ENCODE assay signal across 27 cellular contexts in the genomic region with DNA sequence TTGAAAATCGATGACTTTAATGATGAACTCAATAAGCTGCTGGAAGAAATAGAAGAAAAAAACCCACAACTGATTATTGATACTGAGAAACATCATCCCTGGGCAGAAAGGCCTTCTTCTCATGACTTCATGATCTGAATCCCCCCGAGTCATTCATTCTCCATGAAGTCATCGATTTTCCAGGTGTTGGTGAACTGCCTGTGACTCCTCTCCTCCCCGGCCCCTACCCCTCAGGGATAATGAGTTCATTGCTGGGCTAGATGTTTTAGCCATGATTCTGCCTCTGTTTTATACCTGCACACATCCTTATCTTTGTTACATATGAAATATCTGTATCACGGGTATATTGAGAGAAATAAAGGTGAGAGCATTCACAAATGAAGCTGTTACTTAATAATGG. TPM values are rescaled to one million over a fixed set of nuclear protein-coding genes. Genes with fewer than 3 reads are reported as not detected.
A peak's percentile ranks its signal among the peaks of the same experiment; 100 is the strongest.
DNase-seq lines count a peak whose midpoint lies in the region; FAIRE-seq and TF ChIP-seq lines count a peak whose summit lies in the region.
"Had no signal": no experiment of that assay in that cellular context is flagged by ENCODE, and none has a peak within 500 bp of the region (broad histone marks: within the 10 kb centered on the region; RNA-seq: fewer than 3 reads in every experiment).

No MANE protein-coding gene starts in this region.

- H2BK120ac ChIP-seq in mesendoderm (ENCODE audit: low read depth, low read length) = no peak overlapping the region

- no peak overlapping the region for H2AFZ ChIP-seq in mammary epithelial cell (ENCODE audit: low read depth, low read length)

- peaks cover 6% of the 10 kb centered on the region for H3K36me3 Mint-ChIP-seq in MCF 10A (ENCODE audit: insufficient read depth, unreplicated experiment)

- H3K27ac Mint-ChIP-seq in MCF 10A (ENCODE audit: low read depth, unreplicated experiment) = no peak overlapping the region
- H3K27ac Mint-ChIP-seq: B cell; CD4-positive, alpha-beta T cell; CD8-positive, alpha-beta T cell had no signal

- H3K56ac ChIP-seq in mesendoderm (ENCODE audit: low read length) = no peak overlapping the region

- WGBS in mammary epithelial cell (ENCODE audit: low coverage, missing lambda C conversion rate) = 39% methylated on average over 5 of the region's 5 CpGs
- WGBS in mesendoderm (ENCODE audit: extremely low coverage, insufficient coverage, low lambda C conversion rate) = no CpG with 5 or more reads among the region's 5 CpGs

- H2BK5ac ChIP-seq in mesendoderm (ENCODE audit: low read length) = no peak overlapping the region

- no peak overlapping the region for H3K18ac ChIP-seq in mesendoderm (ENCODE audit: low read length)

- H3K27ac ChIP-seq in mammary epithelial cell (ENCODE audit: insufficient read depth, low read depth, low read length) (no peak overlapping the region), mesendoderm (ENCODE audit: low read depth, low read length) (no peak overlapping the region)
- H3K27ac ChIP-seq: 22Rv1; A549; BLaER1 treated with 17β-estradiol and CSF1 and Interleukin-3, amounts not matched to agents 10 nM and 100 nM; C4-2B had no signal

- no peak overlapping the region for H3K4me3 Mint-ChIP-seq in MCF 10A (ENCODE audit: unreplicated experiment)
- H3K4me3 Mint-ChIP-seq: B cell; CD4-positive, alpha-beta T cell; CD8-positive, alpha-beta T cell had no signal

- peaks cover 8% of the 10 kb centered on the region for H3K9me3 ChIP-seq in mammary epithelial cell (replicated peaks; ENCODE audit: insufficient read depth, low read length)

- peaks cover 2% of the 10 kb centered on the region for H3K4me1 Mint-ChIP-seq in MCF 10A (ENCODE audit: insufficient read depth, unreplicated experiment)

- TF ChIP-seq CTCF in mammary epithelial cell (conservative IDR thresholded peaks at IDR 0.05 in 1 of 2, IDR thresholded peaks at IDR 0.05 in 1 of 2; ENCODE audit: extremely low read depth in 1 of 2, insufficient read depth in 1 of 2, low read depth in 1 of 2, low read length in 2 of 2) (no peak), MCF 10A (IDR thresholded peaks at IDR 0.05; ENCODE audit: unreplicated experiment) (no peak), bronchial epithelial cell (IDR thresholded peaks at IDR 0.05; ENCODE audit: insufficient read depth, low read length, severe bottlenecking) (no peak), epithelial cell of esophagus (IDR thresholded peaks at IDR 0.05; ENCODE audit: insufficient read depth, low read depth, low read length, missing control alignments) (no peak)

- no peak overlapping the region for H4K8ac ChIP-seq in mesendoderm (ENCODE audit: low read depth, low read length)

- DNase-seq in mammary epithelial cell (peak; percentile 17), MCF 10A (ENCODE audit: unreplicated experiment) (no peak), bronchial epithelial cell (ENCODE audit: low read depth) (peak; percentile 34), epithelial cell of esophagus (ENCODE audit: low read depth) (peak; percentile 17), mesendoderm (peak; percentile 56), DMS53 treated with DMSO at 0.1 percent for 48 hours (lab: John Stamatoyannopoulos, UW; ENCODE audit: unreplicated experiment) (no peak), GDM1 (lab: John Stamatoyannopoulos, UW) (no peak)
- DNase-seq in activated naive CD4-positive, alpha-beta T cell treated with anti-CD3 and anti-CD28 coated beads, Interleukin-2, amount 50 U/mL, for 16 hours = no peak
- DNase-seq: AML-193; Caco-2; Calu3; CD4-positive, alpha-beta T cell; CD8-positive, alpha-beta T cell; DMS79; DND-41 had no signal

- H3K27me3 ChIP-seq in mammary epithelial cell (ENCODE audit: insufficient read depth, low read length) = no peaks in the 10 kb centered on the region
- H3K27me3 ChIP-seq in bronchial epithelial cell (ENCODE audit: control insufficient read depth, insufficient read depth, low read length) = no peaks in the 10 kb centered on the region
- H3K27me3 ChIP-seq in mesendoderm (ENCODE audit: insufficient read depth, low read length, poor library complexity) = no peaks in the 10 kb centered on the region
- H3K27me3 ChIP-seq: BLaER1 treated with 17β-estradiol and CSF1 and Interleukin-3, amounts not matched to agents 10 nM and 100 nM had no signal

- FAIRE-seq in bronchial epithelial cell (lab: Jason Lieb, UNC) = no peak
- FAIRE-seq: A549, D721Med, G401.6, GM12878, GM12892, GM18507 had no signal

- no peak overlapping the region for H3K23ac ChIP-seq in mesendoderm (ENCODE audit: low read length)

- no peaks in the 10 kb centered on the region for H3K4me1 ChIP-seq in mammary epithelial cell (ENCODE audit: insufficient read depth, low read length)
- H3K4me1 ChIP-seq in mesendoderm (ENCODE audit: control insufficient read depth, low read depth, low read length) = no peaks in the 10 kb centered on the region
- H3K4me1 ChIP-seq: A549, Caco-2 had no signal

- H3K36me3 ChIP-seq in mammary epithelial cell (ENCODE audit: insufficient read depth, low read length) = no peaks in the 10 kb centered on the region
- H3K36me3 ChIP-seq in bronchial epithelial cell (ENCODE audit: control insufficient read depth, insufficient read depth, low read length) = no peaks in the 10 kb centered on the region
- H3K36me3 ChIP-seq in mesendoderm (ENCODE audit: control insufficient read depth, insufficient read depth, low read length) = no peaks in the 10 kb centered on the region

- POLR2A ChIA-PET in MCF 10A (lab: Yijun Ruan, JAX) = interaction anchor here (0.6 kb wide), 1 partner anchor 364 kb away, joined by 3 read pairs; no protein-coding TSS in a partner anchor

- H3K4me2 ChIP-seq in mammary epithelial cell (ENCODE audit: insufficient read depth, low read depth, low read length) (no peak overlapping the region), mesendoderm (ENCODE audit: low read length) (no peak overlapping the region)
- H3K4me2 ChIP-seq: A549; BLaER1 treated with 17β-estradiol and CSF1 and Interleukin-3, amounts not matched to agents 10 nM and 100 nM had no signal

- dilution Hi-C loops in mammary epithelial cell (cut with HindIII; ENCODE audit: low sequenced_read_pairs) = no loop called here

- no peaks in the 10 kb centered on the region for H3K79me1 ChIP-seq in mesendoderm (ENCODE audit: low read length)

- BruUV-seq in mammary epithelial cell (replicated peaks; lab: Mats Ljungman, UMichigan) = no TSS peak
- BruUV-seq in MCF 10A (replicated peaks; lab: Mats Ljungman, UMichigan) = no TSS peak

- CTCF ChIA-PET in mammary epithelial cell (lab: Charles Lee; ENCODE audit: low non-redundant PET) (no interaction called here), MCF 10A (lab: Yijun Ruan, JAX) (interaction anchor here (0.6 to 1.5 kb wide), 3 partner anchors 327 to 348 kb away, joined by 3 to 5 read pairs (median 3); no protein-coding TSS in a partner anchor)

- H4K20me1 ChIP-seq in mammary epithelial cell (ENCODE audit: insufficient read depth, low read length) = no peaks in the 10 kb centered on the region
- H4K20me1 ChIP-seq: BLaER1 treated with 17β-estradiol and CSF1 and Interleukin-3, amounts not matched to agents 10 nM and 100 nM had no signal

- peaks cover 42% of the 10 kb centered on the region for H3K27me3 Mint-ChIP-seq in MCF 10A (ENCODE audit: insufficient read depth, unreplicated experiment)

- no peak overlapping the region for H3K9ac ChIP-seq in mammary epithelial cell (ENCODE audit: insufficient read depth, low read length)
- no peak overlapping the region for H3K9ac ChIP-seq in mesendoderm (ENCODE audit: low read length)
- H3K9ac ChIP-seq: BLaER1 treated with 17β-estradiol and CSF1 and Interleukin-3, amounts not matched to agents 10 nM and 100 nM had no signal

- H3K79me2 ChIP-seq in mammary epithelial cell (ENCODE audit: insufficient read depth, low read length) = no peaks in the 10 kb centered on the region
- no peaks in the 10 kb centered on the region for H3K79me2 ChIP-seq in mesendoderm (ENCODE audit: control insufficient read depth, insufficient read depth, low read length)

- H3K4ac ChIP-seq in mesendoderm (ENCODE audit: low read depth, low read length) = no peak overlapping the region

- in situ Hi-C loops in mammary epithelial cell (cut with MboI; ENCODE audit: low sequenced_read_pairs in 2 of 2) = no loop called here

- H2AK5ac ChIP-seq in mesendoderm (ENCODE audit: low read length) = no peak overlapping the region

- peaks cover 12% of the 10 kb centered on the region for H3K9me3 Mint-ChIP-seq in MCF 10A (ENCODE audit: unreplicated experiment)

- H3K4me3 ChIP-seq in mammary epithelial cell (replicated peaks in 1 of 3; ENCODE audit: insufficient read depth in 1 of 3, low read depth in 2 of 3, low read length in 3 of 3) = no peak overlapping the region
- H3K4me3 ChIP-seq in bronchial epithelial cell (ENCODE audit: low read depth, low read length) = no peak overlapping the region
- no peak overlapping the region for H3K4me3 ChIP-seq in epithelial cell of esophagus (ENCODE audit: low read length)
- no peak overlapping the region for H3K4me3 ChIP-seq in mesendoderm (ENCODE audit: low read length)
- H3K4me3 ChIP-seq: A549; BLaER1 treated with 17β-estradiol and CSF1 and Interleukin-3, amounts not matched to agents 10 nM and 100 nM; GM12878 had no signal

- H2BK15ac ChIP-seq in mesendoderm (replicated peaks; ENCODE audit: low read depth) = no peak overlapping the region

- no peak overlapping the region for H4K5ac ChIP-seq in mesendoderm (ENCODE audit: low read length)

- intact Hi-C loops in mammary epithelial cell (cut with micrococcal nuclease) (no loop called here), MCF 10A (cut with micrococcal nuclease) (no loop called here)

RNA-seq across cellular contexts. Expression of gene NLRP2, which starts 34.6 kb away (rescaled TPM):
- total RNA-seq in mammary epithelial cell (10 to 100 TPM; 19.3 to 43.0 TPM), MCF 10A (2022) (not detected in 2 replicates), bronchial epithelial cell (9.0 and 36.7 TPM in 2 replicates)
- polyA plus RNA-seq in mammary epithelial cell = not detected
- not detected for polyA minus RNA-seq in mammary epithelial cell
- polyA plus RNA-seq in mesendoderm (2013, experiment 1 of 2) = 0.38 TPM
- 0.46 TPM for polyA plus RNA-seq in mesendoderm (2013, experiment 2 of 2)
- total RNA-seq: A172 had no signal
- polyA plus RNA-seq: BJ had no signal

RNA-seq across cellular contexts. Expression of gene GP6, which starts 37.3 kb away (rescaled TPM):
- total RNA-seq in mammary epithelial cell (under 1 TPM in 1 of 2 donors, not detected in 1; 0.17 TPM), MCF 10A (2022) (0.27 TPM in 1 of 2 replicates, not detected in the other), bronchial epithelial cell (not detected in 2 replicates)
- 0.03 TPM for polyA plus RNA-seq in mammary epithelial cell
- not detected for polyA minus RNA-seq in mammary epithelial cell
- polyA plus RNA-seq in mesendoderm (2013, experiment 1 of 2) = 0.10 TPM
- 0.04 TPM for polyA plus RNA-seq in mesendoderm (2013, experiment 2 of 2)
- total RNA-seq: Caco-2, GM12878 had no signal
- polyA plus RNA-seq: BJ, GM12878 had no signal

RNA-seq across cellular contexts. Expression of gene NLRP7, which starts 53.4 kb away (rescaled TPM):
- total RNA-seq in mammary epithelial cell = not detected
- polyA plus RNA-seq in mammary epithelial cell = not detected
- not detected for polyA minus RNA-seq in mammary epithelial cell
- total RNA-seq in MCF 10A (2022) = not detected in 2 replicates
- total RNA-seq in bronchial epithelial cell = 0.13 TPM in 1 of 2 replicates, not detected in the other
- 0.58 TPM for polyA plus RNA-seq in mesendoderm (2013, experiment 1 of 2)
- 0.62 TPM for polyA plus RNA-seq in mesendoderm (2013, experiment 2 of 2)
- total RNA-seq: A172; Calu3; CD4-positive, alpha-beta T cell; CD8-positive, alpha-beta T cell had no signal
- polyA plus RNA-seq: A549, BJ had no signal

Comparison
In these comparisons a context has a peak if more than half of its experiments do, and no peak if none do; other contexts are left out.
1. DNase-seq: peak in mammary epithelial cell (single experiment), bronchial epithelial cell (single experiment), epithelial cell of esophagus (single experiment) and mesendoderm (single experiment); none in MCF 10A (single experiment), activated naive CD4-positive, alpha-beta T cell treated with anti-CD3 and anti-CD28 coated beads, Interleukin-2, amount 50 U/mL, for 16 hours (single experiment), DMS53 treated with DMSO at 0.1 percent for 48 hours (single experiment) and GDM1 (single experiment).